In genomic region chr5:23530571-23530970, GRCh38 we compare ENCODE assay signal across 8 cellular contexts. TPM values are rescaled to one million over a fixed set of nuclear protein-coding genes. Genes with fewer than 3 reads are reported as not detected.
"Had no signal": no experiment of that assay in that cellular context is flagged by ENCODE, and none has a peak within 500 bp of the region (broad histone marks: within the 10 kb centered on the region; RNA-seq: fewer than 3 reads in every experiment).

No MANE protein-coding gene starts in this region.

- ATAC-seq: GM12878 had no signal

- DNase-seq: GDM1 had no signal

- H3K4me3 ChIP-seq: GM12878 had no signal

- FAIRE-seq: G401.6, GM12878, GM12891, GM12892, GM18507, GM19239 had no signal

RNA-seq across cellular contexts. Expression of gene PRDM9, which starts 23.2 kb away (rescaled TPM):
- total RNA-seq: G401, GM12878 had no signal
- polyA plus RNA-seq: GM12878 had no signal
